ENCODE assay signal across 7 cellular contexts in the genomic region with DNA sequence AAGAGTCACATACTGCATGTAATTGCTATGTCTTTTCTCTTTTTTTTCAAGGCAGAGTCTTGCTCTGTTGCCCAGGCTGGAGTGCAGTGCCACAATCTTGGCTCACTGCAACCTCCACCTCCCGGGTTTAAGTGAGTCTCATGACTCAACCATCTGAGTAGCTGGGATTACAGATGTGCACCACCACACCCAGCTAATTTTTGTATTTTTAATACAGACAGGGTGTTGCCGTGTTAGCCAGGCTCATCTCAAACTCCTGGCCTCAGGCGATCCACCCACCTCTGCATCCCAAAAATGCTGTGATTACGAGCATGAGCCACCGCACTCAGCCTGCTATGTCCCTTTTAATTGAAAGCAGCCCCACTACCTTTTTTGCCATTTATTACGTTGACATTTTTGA. TPM values are rescaled to one million over a fixed set of nuclear protein-coding genes. Genes with fewer than 3 reads are reported as not detected.
DNase-seq lines count a peak whose midpoint lies in the region; ATAC-seq and TF ChIP-seq lines count a peak whose summit lies in the region.
"Not testable (repeated sequence)": the region's sequence is repeated elsewhere in the genome, so short reads cannot be mapped to it uniquely, and the experiment has no call there.

No MANE protein-coding gene starts in this region.

- TF ChIP-seq CTCF in AG10803 (conservative IDR thresholded peaks at IDR 0.05; ENCODE audit: low read length); RWPE1 (conservative IDR thresholded peaks at IDR 0.05; ENCODE audit: low read depth); breast epithelium (IDR thresholded peaks at IDR 0.05); nephron (IDR thresholded peaks at IDR 0.05; ENCODE audit: unreplicated experiment in 3 of 3): not testable (repeated sequence)

- peaks cover 29% of the 10 kb centered on the region for H3K36me3 Mint-ChIP-seq in nephron (ENCODE audit: low read depth)

- peaks cover 0 to 17% of the 10 kb centered on the region in 2 donors for H3K4me1 ChIP-seq in breast epithelium

- H3K4me1 Mint-ChIP-seq in nephron, result not testable (repeated sequence)

- CTCF ChIA-PET in RWPE1 (lab: Yijun Ruan, JAX), result interaction anchor here (1.0 kb wide), 1 partner anchor 12 kb away, joined by 3 read pairs; no protein-coding TSS in a partner anchor

- DNase-seq in AG10803 (ENCODE audit: low read depth) (peak; percentile 83), GM04503 (ENCODE audit: low read depth) (peak; percentile 45), fibroblast of gingiva (ENCODE audit: low read depth) (peak; percentile 57)
- not testable (repeated sequence) for DNase-seq in RWPE1 (ENCODE audit: low spot score); breast epithelium (ENCODE audit: low spot score in 2 of 2); Right ventricle myocardium superior

- not testable (repeated sequence) for H3K27me3 Mint-ChIP-seq in nephron (ENCODE audit: low read depth)

- not testable (repeated sequence) for H3K4me3 ChIP-seq in AG10803 (ENCODE audit: low read length); breast epithelium

- H3K9me3 ChIP-seq in breast epithelium, result not testable (repeated sequence)

- TF ChIP-seq POLR2A in breast epithelium (IDR thresholded peaks at IDR 0.05), result not testable (repeated sequence)

- POLR2A ChIA-PET in RWPE1 (lab: Yijun Ruan, JAX; ENCODE audit: low non-redundant PET), result interaction anchor here (0.6 kb wide), 2 partner anchors 31 to 48 kb away, joined by 4 read pairs; no protein-coding TSS in a partner anchor

- H3K27ac ChIP-seq in RWPE1, result peak overlapping the region; percentile 45
- peak overlapping the region; percentile 48 to 64 for H3K27ac ChIP-seq in breast epithelium

- H3K9me3 Mint-ChIP-seq in nephron, result not testable (repeated sequence)

- ATAC-seq in Right ventricle myocardium superior (ENCODE audit: poor library complexity), result peak; percentile 13

- intact Hi-C loops in breast epithelium (cut with DNase I; ENCODE audit: low total_unique reads); Right ventricle myocardium superior (cut with DNase I): not testable (repeated sequence)

- H3K27ac Mint-ChIP-seq in nephron, result peak overlapping the region in 2 of 3 experiments; percentile 69 to 81

- not testable (repeated sequence) for H3K27me3 ChIP-seq in breast epithelium

- H3K36me3 ChIP-seq in breast epithelium, result not testable (repeated sequence)

- not testable (repeated sequence) for H3K4me3 Mint-ChIP-seq in nephron

RNA-seq across cellular contexts. Expression of gene GRAMD2B, which starts 47.3 kb away (rescaled TPM):
- 100 to 1,000 TPM in 2 of 3 donors, 10 to 100 TPM in 1; 38.1 to 206 (median 103) TPM for total RNA-seq in breast epithelium
- 25.4 TPM for total RNA-seq in Right ventricle myocardium superior
